Comparison of ENCODE assay signal across 2 cellular contexts in the genomic region with DNA sequence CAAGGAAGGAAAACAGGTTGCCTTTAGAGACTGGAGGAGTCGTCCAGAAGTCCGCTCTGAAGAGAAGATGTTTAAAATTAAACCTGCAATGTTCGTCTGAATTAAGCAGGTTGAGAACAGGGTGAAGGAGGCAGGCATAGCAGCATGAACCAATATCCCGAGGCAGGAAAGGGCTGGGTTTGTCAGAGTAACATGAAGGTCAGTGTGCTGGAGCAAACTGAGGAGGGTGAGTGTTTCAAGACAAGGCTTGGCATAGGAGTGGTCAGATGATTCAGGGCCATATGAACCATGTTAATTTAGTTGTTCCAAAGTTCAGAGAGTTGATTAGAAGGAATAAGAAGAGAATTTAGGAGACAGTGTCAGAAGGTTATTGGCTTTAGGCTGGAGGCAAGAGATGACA.
TF ChIP-seq lines count a peak whose summit lies in the region.

No MANE protein-coding gene starts in this region.

TF ChIP-seq in SK-N-SH, 30 proteins besides CTCF, POLR2A, EP300 and RAD21 (continued from another document):
- TF ChIP-seq, protein P1, sequence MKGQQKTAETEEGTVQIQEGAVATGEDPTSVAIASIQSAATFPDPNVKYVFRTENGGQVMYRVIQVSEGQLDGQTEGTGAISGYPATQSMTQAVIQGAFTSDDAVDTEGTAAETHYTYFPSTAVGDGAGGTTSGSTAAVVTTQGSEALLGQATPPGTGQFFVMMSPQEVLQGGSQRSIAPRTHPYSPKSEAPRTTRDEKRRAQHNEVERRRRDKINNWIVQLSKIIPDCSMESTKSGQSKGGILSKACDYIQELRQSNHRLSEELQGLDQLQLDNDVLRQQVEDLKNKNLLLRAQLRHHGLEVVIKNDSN (IDR thresholded peaks at IDR 0.05; ENCODE audit: borderline replicate concordance, low read depth), result no peak
- TF ChIP-seq RXRA (IDR thresholded peaks at IDR 0.05; ENCODE audit: borderline replicate concordance, low read depth) (no peak), GABPA (IDR thresholded peaks at IDR 0.05; ENCODE audit: low read depth) (no peak), TCF12 (IDR thresholded peaks at IDR 0.05) (no peak), MEF2A (IDR thresholded peaks at IDR 0.05; ENCODE audit: borderline replicate concordance, low read depth) (no peak), RCOR1 (IDR thresholded peaks at IDR 0.05; ENCODE audit: low read length) (no peak)
- TF ChIP-seq, protein P2, sequence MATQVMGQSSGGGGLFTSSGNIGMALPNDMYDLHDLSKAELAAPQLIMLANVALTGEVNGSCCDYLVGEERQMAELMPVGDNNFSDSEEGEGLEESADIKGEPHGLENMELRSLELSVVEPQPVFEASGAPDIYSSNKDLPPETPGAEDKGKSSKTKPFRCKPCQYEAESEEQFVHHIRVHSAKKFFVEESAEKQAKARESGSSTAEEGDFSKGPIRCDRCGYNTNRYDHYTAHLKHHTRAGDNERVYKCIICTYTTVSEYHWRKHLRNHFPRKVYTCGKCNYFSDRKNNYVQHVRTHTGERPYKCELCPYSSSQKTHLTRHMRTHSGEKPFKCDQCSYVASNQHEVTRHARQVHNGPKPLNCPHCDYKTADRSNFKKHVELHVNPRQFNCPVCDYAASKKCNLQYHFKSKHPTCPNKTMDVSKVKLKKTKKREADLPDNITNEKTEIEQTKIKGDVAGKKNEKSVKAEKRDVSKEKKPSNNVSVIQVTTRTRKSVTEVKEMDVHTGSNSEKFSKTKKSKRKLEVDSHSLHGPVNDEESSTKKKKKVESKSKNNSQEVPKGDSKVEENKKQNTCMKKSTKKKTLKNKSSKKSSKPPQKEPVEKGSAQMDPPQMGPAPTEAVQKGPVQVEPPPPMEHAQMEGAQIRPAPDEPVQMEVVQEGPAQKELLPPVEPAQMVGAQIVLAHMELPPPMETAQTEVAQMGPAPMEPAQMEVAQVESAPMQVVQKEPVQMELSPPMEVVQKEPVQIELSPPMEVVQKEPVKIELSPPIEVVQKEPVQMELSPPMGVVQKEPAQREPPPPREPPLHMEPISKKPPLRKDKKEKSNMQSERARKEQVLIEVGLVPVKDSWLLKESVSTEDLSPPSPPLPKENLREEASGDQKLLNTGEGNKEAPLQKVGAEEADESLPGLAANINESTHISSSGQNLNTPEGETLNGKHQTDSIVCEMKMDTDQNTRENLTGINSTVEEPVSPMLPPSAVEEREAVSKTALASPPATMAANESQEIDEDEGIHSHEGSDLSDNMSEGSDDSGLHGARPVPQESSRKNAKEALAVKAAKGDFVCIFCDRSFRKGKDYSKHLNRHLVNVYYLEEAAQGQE (IDR thresholded peaks at IDR 0.05; ENCODE audit: low read depth, low read length), result no peak
- TF ChIP-seq, protein P3, sequence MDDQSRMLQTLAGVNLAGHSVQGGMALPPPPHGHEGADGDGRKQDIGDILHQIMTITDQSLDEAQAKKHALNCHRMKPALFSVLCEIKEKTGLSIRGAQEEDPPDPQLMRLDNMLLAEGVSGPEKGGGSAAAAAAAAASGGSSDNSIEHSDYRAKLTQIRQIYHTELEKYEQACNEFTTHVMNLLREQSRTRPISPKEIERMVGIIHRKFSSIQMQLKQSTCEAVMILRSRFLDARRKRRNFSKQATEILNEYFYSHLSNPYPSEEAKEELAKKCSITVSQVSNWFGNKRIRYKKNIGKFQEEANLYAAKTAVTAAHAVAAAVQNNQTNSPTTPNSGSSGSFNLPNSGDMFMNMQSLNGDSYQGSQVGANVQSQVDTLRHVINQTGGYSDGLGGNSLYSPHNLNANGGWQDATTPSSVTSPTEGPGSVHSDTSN (IDR thresholded peaks at IDR 0.05), result no peak

TF ChIP-seq in SK-N-SH treated with all-trans-retinoic acid at 6 μM for 48 hours, 23 proteins besides CTCF, POLR2A, EP300 and RAD21 (continued from another document):
- TF ChIP-seq, protein P4, sequence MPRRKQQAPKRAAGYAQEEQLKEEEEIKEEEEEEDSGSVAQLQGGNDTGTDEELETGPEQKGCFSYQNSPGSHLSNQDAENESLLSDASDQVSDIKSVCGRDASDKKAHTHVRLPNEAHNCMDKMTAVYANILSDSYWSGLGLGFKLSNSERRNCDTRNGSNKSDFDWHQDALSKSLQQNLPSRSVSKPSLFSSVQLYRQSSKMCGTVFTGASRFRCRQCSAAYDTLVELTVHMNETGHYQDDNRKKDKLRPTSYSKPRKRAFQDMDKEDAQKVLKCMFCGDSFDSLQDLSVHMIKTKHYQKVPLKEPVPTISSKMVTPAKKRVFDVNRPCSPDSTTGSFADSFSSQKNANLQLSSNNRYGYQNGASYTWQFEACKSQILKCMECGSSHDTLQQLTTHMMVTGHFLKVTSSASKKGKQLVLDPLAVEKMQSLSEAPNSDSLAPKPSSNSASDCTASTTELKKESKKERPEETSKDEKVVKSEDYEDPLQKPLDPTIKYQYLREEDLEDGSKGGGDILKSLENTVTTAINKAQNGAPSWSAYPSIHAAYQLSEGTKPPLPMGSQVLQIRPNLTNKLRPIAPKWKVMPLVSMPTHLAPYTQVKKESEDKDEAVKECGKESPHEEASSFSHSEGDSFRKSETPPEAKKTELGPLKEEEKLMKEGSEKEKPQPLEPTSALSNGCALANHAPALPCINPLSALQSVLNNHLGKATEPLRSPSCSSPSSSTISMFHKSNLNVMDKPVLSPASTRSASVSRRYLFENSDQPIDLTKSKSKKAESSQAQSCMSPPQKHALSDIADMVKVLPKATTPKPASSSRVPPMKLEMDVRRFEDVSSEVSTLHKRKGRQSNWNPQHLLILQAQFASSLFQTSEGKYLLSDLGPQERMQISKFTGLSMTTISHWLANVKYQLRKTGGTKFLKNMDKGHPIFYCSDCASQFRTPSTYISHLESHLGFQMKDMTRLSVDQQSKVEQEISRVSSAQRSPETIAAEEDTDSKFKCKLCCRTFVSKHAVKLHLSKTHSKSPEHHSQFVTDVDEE (CRISPR knock-in tag; IDR thresholded peaks at IDR 0.05), result no peak
- TF ChIP-seq ESRRG (CRISPR knock-in tag; IDR thresholded peaks at IDR 0.05) (no peak), ZNF8 (CRISPR knock-in tag; IDR thresholded peaks at IDR 0.05) (no peak), ZFP3 (CRISPR knock-in tag; IDR thresholded peaks at IDR 0.05) (no peak), ZC3H10 (CRISPR knock-in tag; IDR thresholded peaks at IDR 0.05) (no peak), OSR1 (CRISPR knock-in tag; IDR thresholded peaks at IDR 0.05) (no peak)
- TF ChIP-seq, protein P5, sequence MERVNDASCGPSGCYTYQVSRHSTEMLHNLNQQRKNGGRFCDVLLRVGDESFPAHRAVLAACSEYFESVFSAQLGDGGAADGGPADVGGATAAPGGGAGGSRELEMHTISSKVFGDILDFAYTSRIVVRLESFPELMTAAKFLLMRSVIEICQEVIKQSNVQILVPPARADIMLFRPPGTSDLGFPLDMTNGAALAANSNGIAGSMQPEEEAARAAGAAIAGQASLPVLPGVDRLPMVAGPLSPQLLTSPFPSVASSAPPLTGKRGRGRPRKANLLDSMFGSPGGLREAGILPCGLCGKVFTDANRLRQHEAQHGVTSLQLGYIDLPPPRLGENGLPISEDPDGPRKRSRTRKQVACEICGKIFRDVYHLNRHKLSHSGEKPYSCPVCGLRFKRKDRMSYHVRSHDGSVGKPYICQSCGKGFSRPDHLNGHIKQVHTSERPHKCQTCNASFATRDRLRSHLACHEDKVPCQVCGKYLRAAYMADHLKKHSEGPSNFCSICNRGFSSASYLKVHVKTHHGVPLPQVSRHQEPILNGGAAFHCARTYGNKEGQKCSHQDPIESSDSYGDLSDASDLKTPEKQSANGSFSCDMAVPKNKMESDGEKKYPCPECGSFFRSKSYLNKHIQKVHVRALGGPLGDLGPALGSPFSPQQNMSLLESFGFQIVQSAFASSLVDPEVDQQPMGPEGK (CRISPR knock-in tag; IDR thresholded peaks at IDR 0.05; ENCODE audit: borderline replicate concordance), result no peak
